Comparison of ENCODE assay signal across 8 cellular contexts in the genomic region with DNA sequence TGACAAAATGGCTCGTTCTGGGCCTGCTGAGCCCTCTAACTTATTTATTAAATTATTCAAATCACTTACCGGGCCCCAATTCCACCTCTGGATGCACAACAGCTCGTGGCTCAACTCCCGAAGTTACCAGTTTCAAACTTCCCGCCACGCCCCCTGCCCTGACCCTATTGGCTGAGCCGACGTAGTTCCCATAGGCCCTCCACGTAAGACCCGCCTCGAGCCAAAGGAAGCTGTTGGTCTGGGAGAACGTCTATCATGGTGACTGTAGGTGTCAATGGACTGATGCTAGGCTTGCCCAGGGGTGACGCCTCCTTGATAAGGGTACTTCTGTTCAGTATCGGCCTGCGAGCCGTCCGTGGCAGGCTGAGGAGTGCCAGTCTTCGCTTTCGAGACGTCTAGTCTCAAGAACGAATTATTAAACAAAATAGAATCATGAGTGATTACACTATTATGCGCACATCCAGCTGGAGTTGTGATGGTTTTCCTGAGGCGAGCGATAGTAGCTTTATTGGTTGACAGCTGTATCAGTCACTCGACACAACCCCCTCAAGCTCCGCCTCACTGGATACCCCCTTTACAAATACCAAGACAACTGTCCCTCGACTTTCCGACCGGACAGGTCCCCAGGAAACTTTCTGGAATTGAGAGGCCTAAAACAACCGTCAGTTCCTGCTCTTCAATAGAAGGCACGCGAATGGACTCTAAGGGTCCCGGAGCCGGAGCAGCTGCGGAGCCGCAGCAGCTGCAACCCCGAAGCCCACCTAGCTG. TPM values are rescaled to one million over a fixed set of nuclear protein-coding genes. Genes with fewer than 3 reads are reported as not detected.
A peak's percentile ranks its signal among the peaks of the same experiment; 100 is the strongest.
DNase-seq lines count a peak whose midpoint lies in the region; ATAC-seq, FAIRE-seq and TF ChIP-seq lines count a peak whose summit lies in the region.

A gene (minus strand): TSS at position 134 of the 768 bp plus-strand sequence. CDS start 334 bp downstream, outside the sequence.

- no peaks in the 10 kb centered on the region for H3K9me3 ChIP-seq in body of pancreas

- intact Hi-C loops in body of pancreas (cut with DNase I), result no loop called here
- intact Hi-C loops in sciatic nerve (cut with DNase I), result no loop called here

- H3K27ac ChIP-seq in 22Rv1 (peak within 1 kb of the TSS; percentile 99), body of pancreas (peak within 1 kb of the TSS; percentile 91 to 98 (median 98))

- H3K36me3 ChIP-seq in body of pancreas (replicated peaks in 1 of 2; ENCODE audit: insufficient read depth in 1 of 2, low read depth in 2 of 2), result peaks cover 4 to 6% of the 10 kb centered on the region in 2 donors

- ATAC-seq in GM18520 (IDR thresholded peaks at IDR 0.05; ENCODE audit: unreplicated experiment) (peak; percentile 38), HG03064 (IDR thresholded peaks at IDR 0.05; ENCODE audit: low read depth, unreplicated experiment) (peak; percentile 52), body of pancreas (peak; percentile 79), sciatic nerve (peak; percentile 88)

- 0% methylated on average over 33 to 37 of the region's 37 CpGs for WGBS in body of pancreas, 2 donors

- peak within 1 kb of the TSS; percentile 45 to 68 for H3K4me3 ChIP-seq in body of pancreas

- TF ChIP-seq POLR2A in body of pancreas (IDR thresholded peaks at IDR 0.05), result peak; percentile 80 to 98 (median 98)

- FAIRE-seq in TTC549 (lab: Jason Lieb, UNC), result peak; percentile 92

- H3K27me3 ChIP-seq in body of pancreas, result no peaks in the 10 kb centered on the region

- peaks cover 28% of the 10 kb centered on the region for H3K4me1 ChIP-seq in body of pancreas

- DNase-seq in NCI-H2107 treated with DMSO at 0.1 percent for 48 hours (lab: John Stamatoyannopoulos, UW; ENCODE audit: unreplicated experiment) (peak; percentile 99), body of pancreas (peak; percentile 96 to 99 (median 98)), iPS DF 19.7 (ENCODE audit: low read depth, low spot score) (peak; percentile 98), sciatic nerve (ENCODE audit: low spot score) (peak; percentile 97)

- no peak for TF ChIP-seq CTCF in 22Rv1 (IDR thresholded peaks at IDR 0.05)
- peak in 3 of 7 experiments; percentile 6 to 18 (median 13) for TF ChIP-seq CTCF in body of pancreas (IDR thresholded peaks at IDR 0.05)

RNA-seq across cellular contexts. Expression of the gene that starts here (rescaled TPM):
- total RNA-seq in body of pancreas (1 to 10 TPM in 1 of 2 donors, under 1 TPM in 1; 0.52 to 2.3 TPM), sciatic nerve (0.71 TPM)

Comparison
In these comparisons a context has a peak if more than half of its experiments do, and no peak if none do; other contexts are left out.
1. Peak in every context shown above with its lines: DNase-seq, ATAC-seq, H3K4me3 ChIP-seq and H3K27ac ChIP-seq.
2. Peak in DNase-seq and ATAC-seq in sciatic nerve; RNA of the gene not detected or under 1 TPM.
3. ATAC-seq: peak in every context shown above with its lines; median percentile 88 in sciatic nerve; 79 in body of pancreas; 52 in HG03064; 38 in GM18520.